Comparison of ENCODE assay signal across 23 cellular contexts in the genomic region with DNA sequence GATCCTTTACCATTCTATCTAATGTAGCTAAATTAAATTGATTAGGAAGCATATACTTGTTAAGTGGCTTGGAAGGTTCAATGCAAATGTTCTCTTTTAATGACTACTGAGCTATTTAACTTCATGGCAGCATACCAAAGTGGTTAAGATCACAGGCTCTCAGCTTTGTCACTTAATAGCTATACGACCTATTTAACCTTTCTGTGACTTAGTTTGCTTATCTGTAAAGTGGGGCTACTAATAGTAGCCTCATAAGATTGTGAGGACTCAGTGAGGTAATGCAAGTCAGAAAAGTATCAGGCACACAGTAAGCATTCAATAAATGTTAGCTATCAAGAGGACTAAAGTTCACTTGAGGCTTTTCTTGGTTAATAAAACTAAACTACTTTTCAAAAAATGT. TPM values are rescaled to one million over a fixed set of nuclear protein-coding genes. Genes with fewer than 3 reads are reported as not detected.
DNase-seq lines count a peak whose midpoint lies in the region; ATAC-seq, FAIRE-seq and TF ChIP-seq lines count a peak whose summit lies in the region.
"Had no signal": no experiment of that assay in that cellular context is flagged by ENCODE, and none has a peak within 500 bp of the region (broad histone marks: within the 10 kb centered on the region; RNA-seq: fewer than 3 reads in every experiment).

No MANE protein-coding gene starts in this region.

- H3K23ac ChIP-seq in IMR-90 (ENCODE audit: low read depth, low read length): peak overlapping the region; percentile 2; the same call in 1 of the 2 replicates

- H3K27ac ChIP-seq in IMR-90 (ENCODE audit: insufficient read depth, low read length) (no peak overlapping the region), GM12878 (ENCODE audit: control insufficient read depth, insufficient read depth) (no peak overlapping the region), osteoblast (ENCODE audit: low read depth, low read length) (peak overlapping the region; percentile 25), uterus (no peak overlapping the region)

- H4K91ac ChIP-seq in IMR-90 (ENCODE audit: insufficient read depth, low read depth, low read length): no peak overlapping the region

- POLR2A ChIA-PET in IMR-90 (lab: Charles Lee; ENCODE audit: unreplicated experiment): no interaction called here
- POLR2A ChIA-PET in GM12878 (lab: Charles Lee): interaction anchor here (0.9 to 1.0 kb wide), 2 partner anchors 57 to 126 kb away, joined by 3 read pairs; no protein-coding TSS in a partner anchor

- H4K8ac ChIP-seq in IMR-90 (ENCODE audit: low read depth in 2 of 2, low read length in 2 of 2): no peak overlapping the region

- H3K4me1 ChIP-seq in IMR-90 (ENCODE audit: control insufficient read depth, insufficient read depth, low read length) (peaks cover 3% of the 10 kb centered on the region), GM12878 (ENCODE audit: control insufficient read depth, insufficient read depth, low read length) (peaks cover under 1% of the 10 kb centered on the region), osteoblast (ENCODE audit: insufficient read depth, low read length) (peaks cover 27% of the 10 kb centered on the region), uterus (no peaks in the 10 kb centered on the region)

- H3K36me3 ChIP-seq in IMR-90 (ENCODE audit: control insufficient read depth, insufficient read depth, low read length): no peaks in the 10 kb centered on the region; the same call in 1 of the 2 replicates
- H3K36me3 ChIP-seq in GM12878 (ENCODE audit: control insufficient read depth in 2 of 2, insufficient read depth in 2 of 2, low read length in 1 of 2): peaks cover 2 to 12% of the 10 kb centered on the region in 2 experiments; a peak in 3 of 4 replicates
- peaks cover 12% of the 10 kb centered on the region for H3K36me3 ChIP-seq in osteoblast (ENCODE audit: insufficient read depth, low read length)
- no peaks in the 10 kb centered on the region for H3K36me3 ChIP-seq in uterus

- H2BK15ac ChIP-seq in IMR-90 (ENCODE audit: low read depth, low read length): no peak overlapping the region

- no peaks in the 10 kb centered on the region for H3K9me3 ChIP-seq in IMR-90 (ENCODE audit: control insufficient read depth, insufficient read depth, low read length)
- H3K9me3 ChIP-seq in GM12878 (replicated peaks; ENCODE audit: control insufficient read depth, insufficient read depth, low read length): no peaks in the 10 kb centered on the region
- H3K9me3 ChIP-seq in osteoblast (ENCODE audit: low read depth, low read length): no peaks in the 10 kb centered on the region
- H3K9me3 ChIP-seq in uterus: no peaks in the 10 kb centered on the region
- H3K9me3 ChIP-seq: HAP-1 had no signal

- H2BK120ac ChIP-seq in IMR-90 (ENCODE audit: low read depth, low read length): no peak overlapping the region

- peaks cover 41 to 67% of the 10 kb centered on the region in 2 experiments for H3K79me1 ChIP-seq in IMR-90 (ENCODE audit: low read depth in 1 of 2, low read length in 2 of 2)

- no peak for ATAC-seq in IMR-90 (ENCODE audit: low read depth)
- ATAC-seq in GM12878: no peak

- RAD21 ChIA-PET in GM12878 (lab: Charles Lee; ENCODE audit: unreplicated experiment): interaction anchor here (0.8 to 4.5 kb wide), 11 partner anchors 8 to 182 kb away, joined by 3 to 24 read pairs (median 7); no protein-coding TSS in a partner anchor

- H3K4me2 ChIP-seq in IMR-90 (ENCODE audit: low read depth, low read length) (no peak overlapping the region), GM12878 (ENCODE audit: control insufficient read depth, insufficient read depth) (no peak overlapping the region), osteoblast (ENCODE audit: insufficient read depth, low read length) (no peak overlapping the region)

- intact Hi-C loops in IMR-90 (cut with micrococcal nuclease): loop anchor here (5.0 kb wide), 1 partner anchor 122 kb away; no protein-coding TSS in a partner anchor
- intact Hi-C loops in GM12878 (cut with micrococcal nuclease; ENCODE audit: unreplicated experiment): no loop called here
- intact Hi-C loops in uterus (cut with DNase I; ENCODE audit: low total_unique reads): no loop called here

- BruUV-seq in IMR-90 (replicated peaks; lab: Mats Ljungman, UMichigan) (no TSS peak), GM12878 (replicated peaks; lab: Mats Ljungman, UMichigan) (no TSS peak)

- no peaks in the 10 kb centered on the region for H3K27me3 ChIP-seq in IMR-90 (ENCODE audit: control insufficient read depth, insufficient read depth, low read length)
- H3K27me3 ChIP-seq in GM12878 (replicated peaks in 1 of 2; ENCODE audit: control insufficient read depth in 2 of 2, insufficient read depth in 2 of 2, low read length in 1 of 2): no peaks in the 10 kb centered on the region
- no peaks in the 10 kb centered on the region for H3K27me3 ChIP-seq in osteoblast (ENCODE audit: insufficient read depth, low read length)
- no peaks in the 10 kb centered on the region for H3K27me3 ChIP-seq in uterus

- H3K9ac ChIP-seq in IMR-90 (ENCODE audit: low read depth, low read length) (no peak overlapping the region), GM12878 (ENCODE audit: control insufficient read depth, insufficient read depth, low read length) (no peak overlapping the region)

- TF ChIP-seq CTCF in IMR-90 (conservative IDR thresholded peaks at IDR 0.05; ENCODE audit: low read depth, low read length): no peak
- no peak for TF ChIP-seq CTCF in GM12878 (IDR thresholded peaks at IDR 0.05 in 2 of 3, conservative IDR thresholded peaks at IDR 0.05 in 1 of 3; ENCODE audit: control insufficient read depth in 2 of 3, extremely low read depth in 1 of 3, insufficient read depth in 1 of 3, low read depth in 3 of 3, low read length in 3 of 3)
- TF ChIP-seq CTCF in osteoblast (IDR thresholded peaks at IDR 0.05; ENCODE audit: extremely low read depth, low read depth, low read length): no peak
- TF ChIP-seq CTCF in uterus (IDR thresholded peaks at IDR 0.05): no peak

- H3K14ac ChIP-seq in IMR-90 (replicated peaks; ENCODE audit: low read depth, low read length): no peak overlapping the region

- dilution Hi-C loops in IMR-90 (cut with HindIII; ENCODE audit: low sequenced_read_pairs, unreplicated experiment): no loop called here

- no peak overlapping the region for H3K4me3 ChIP-seq in IMR-90 (ENCODE audit: insufficient read depth, low read depth, low read length)
- no peak overlapping the region for H3K4me3 ChIP-seq in GM12878
- H3K4me3 ChIP-seq in osteoblast (ENCODE audit: insufficient read depth, low read length): no peak overlapping the region
- H3K4me3 ChIP-seq in uterus: no peak overlapping the region
- H3K4me3 ChIP-seq: HAP-1 had no signal

- H2BK20ac ChIP-seq in IMR-90 (ENCODE audit: low read depth, low read length): no peak overlapping the region

- H2AK5ac ChIP-seq in IMR-90 (ENCODE audit: low read depth, low read length): no peak overlapping the region

- H2BK5ac ChIP-seq in IMR-90 (ENCODE audit: low read depth, low read length, poor library complexity, severe bottlenecking): no peak overlapping the region

- no peak overlapping the region for H3K56ac ChIP-seq in IMR-90 (ENCODE audit: extremely low read depth, insufficient read depth, low read length)

- H2AFZ ChIP-seq in IMR-90 (replicated peaks; ENCODE audit: low read length, poor library complexity) (no peak overlapping the region), GM12878 (ENCODE audit: control insufficient read depth, low read depth, low read length) (no peak overlapping the region), osteoblast (ENCODE audit: low read length) (no peak overlapping the region)

- SMC1A ChIA-PET in GM12878 (lab: Charles Lee; ENCODE audit: uncharacterized antibody, unreplicated experiment): interaction anchor here (0.6 to 4.7 kb wide), 17 partner anchors 11 to 414 kb away, joined by 3 to 23 read pairs (median 3); a partner anchor contains a TSS

- in situ Hi-C loops in IMR-90 (cut with MboI; ENCODE audit: low sequenced_read_pairs) (no loop called here), GM12878 (cut with MboI) (no loop called here)

- H3K18ac ChIP-seq in IMR-90 (ENCODE audit: low read depth, low read length): no peak overlapping the region

- TF ChIP-seq RAD21 in IMR-90 (IDR thresholded peaks at IDR 0.05; ENCODE audit: low read length) (no peak), GM12878 (IDR thresholded peaks at IDR 0.05; ENCODE audit: insufficient read depth, low read depth, low read length) (no peak)

- no peak overlapping the region for H4K5ac ChIP-seq in IMR-90 (ENCODE audit: low read depth, low read length)

- no peaks in the 10 kb centered on the region for H3K9me1 ChIP-seq in IMR-90 (ENCODE audit: insufficient read depth, low read length)

- CTCF ChIA-PET in IMR-90 (lab: Yijun Ruan, JAX): interaction anchor here (1.1 to 1.9 kb wide), 2 partner anchors 11 to 182 kb away, joined by 3 to 7 read pairs; no protein-coding TSS in a partner anchor
- CTCF ChIA-PET in GM12878 (lab: Yijun Ruan, JAX): interaction anchor here (0.7 to 5.4 kb wide), 8 partner anchors 10 to 726 kb away, joined by 3 to 63 read pairs (median 6); a partner anchor contains a TSS

- H3K4ac ChIP-seq in IMR-90 (ENCODE audit: low read depth, low read length): no peak overlapping the region

- WGBS in IMR-90 (ENCODE audit: extremely low coverage in 2 of 2, insufficient read length in 1 of 2), 2 experiments: no CpG with 5 or more reads among the region's 1 CpG
- WGBS in GM12878 (ENCODE audit: insufficient coverage, insufficient replicate concordance, low lambda C conversion rate, missing lambda C conversion rate): 95% methylated on average over 1 of the region's 1 CpG

- no peak for TF ChIP-seq EP300 in GM12878 (IDR thresholded peaks at IDR 0.05; ENCODE audit: borderline replicate concordance in 1 of 2, control insufficient read depth in 1 of 2, low read depth in 2 of 2, low read length in 2 of 2)

- H4K20me1 ChIP-seq in IMR-90 (ENCODE audit: insufficient read depth, low read length) (no peaks in the 10 kb centered on the region), GM12878 (ENCODE audit: control insufficient read depth, insufficient read depth) (no peaks in the 10 kb centered on the region), osteoblast (ENCODE audit: insufficient read depth, low read length) (no peaks in the 10 kb centered on the region)

- peaks cover 22% of the 10 kb centered on the region for H3K79me2 ChIP-seq in GM12878 (ENCODE audit: control insufficient read depth, insufficient read depth, low read length)
- H3K79me2 ChIP-seq in osteoblast (ENCODE audit: insufficient read depth, low read length): peaks cover 56% of the 10 kb centered on the region

- FAIRE-seq in GM12892 (lab: Jason Lieb, UNC) (peak; percentile 56), GM12878 (lab: Jason Lieb, UNC) (no peak)
- FAIRE-seq: GM12891, GM19239, H54 had no signal

- no peak overlapping the region for H2AK9ac ChIP-seq in IMR-90 (replicated peaks; ENCODE audit: low read depth, low read length, poor library complexity)

- DNase-seq in GM12892 (ENCODE audit: insufficient read length) (no peak), IMR-90 (no peak), GM12878 (ENCODE audit: low read depth, low spot score) (no peak), osteoblast (ENCODE audit: insufficient read length, low spot score, missing footprints) (no peak), HuH-7 (ENCODE audit: low spot score) (no peak), NCI-H146 treated with DMSO at 0.1 percent for 48 hours (lab: John Stamatoyannopoulos, UW; ENCODE audit: unreplicated experiment) (no peak), uterus (no peak), NCI-H2107 (lab: John Stamatoyannopoulos, UW) (no peak)
- DNase-seq: C1 segment of cervical spinal cord; Calu3; CD4-positive, alpha-beta memory T cell; COR-L47; EL; GDM1; GOT3; HFFc6 had no signal

- no peak for TF ChIP-seq POLR2A in GM12892 (IDR thresholded peaks at IDR 0.05; ENCODE audit: low read depth, low read length)
- TF ChIP-seq POLR2A in IMR-90 (IDR thresholded peaks at IDR 0.05; ENCODE audit: low read depth, low read length): no peak
- TF ChIP-seq POLR2A in GM12878 (IDR thresholded peaks at IDR 0.05; ENCODE audit: low read depth, low read length): no peak
- no peak for TF ChIP-seq POLR2A in uterus (IDR thresholded peaks at IDR 0.05)

RNA-seq across cellular contexts. Expression of a gene that starts 4.3 kb away (rescaled TPM):
- 13.2 TPM for polyA plus RNA-seq in GM12892 (2012; ENCODE audit: missing spikeins)
- total RNA-seq in IMR-90 (2012; rRNA removed) (9.9 and 13.3 TPM in 2 replicates), GM12878 (2014; rRNA removed) (18.1 and 21.1 TPM in 2 replicates), GM12878 (2014; rRNA removed; fragmentation: Illumina TruSeq; extraction: Trizol) (18.2 and 19.0 TPM in 2 replicates), GM12878 (2021) (20.7 and 23.7 TPM in 2 replicates), osteoblast (1.1 and 1.5 TPM in 2 replicates), uterus (1 to 10 TPM in 1 of 4 donors, not detected in 3; 8.8 TPM)
- polyA plus RNA-seq in IMR-90 (2012; rRNA removed) (6.3 and 6.4 TPM in 2 replicates), GM12878 (2011; rRNA removed) (14.9 and 20.8 TPM in 2 replicates), GM12878 (2014; fragmentation: Illumina TruSeq; extraction: Trizol) (30.6 and 38.3 TPM in 2 replicates), GM12878 (2014; fragmentation: Nextera tagmentation; extraction: Ambion mirVana) (10 to 100 TPM; 10.5 to 19.7 TPM), GM12878 (2014; rRNA removed) (13.7 and 14.5 TPM in 2 replicates), GM12878 (2016; fragmentation: Nextera tagmentation; extraction: Ambion mirVana) (10 to 100 TPM; 27.4 to 37.4 TPM)
- 0.43 and 0.55 TPM in 2 replicates for polyA plus RNA-seq in IMR-90 (2012; cell fraction: cytosol; rRNA removed)
- 0.50 and 2.0 TPM in 2 replicates for polyA plus RNA-seq in IMR-90 (2012; cell fraction: nucleus; rRNA removed; ENCODE audit: low replicate concordance)
- total RNA-seq in GM12878 (2013; cell fraction: nucleolus; rRNA removed): 21.8 and 25.7 TPM in 2 replicates
- 6.5 TPM for polyA plus RNA-seq in GM12878 (2011; ENCODE audit: low read depth)
- 5.2 and 5.7 TPM in 2 replicates for polyA plus RNA-seq in GM12878 (2011; cell fraction: cytosol; rRNA removed)
- 5.7 and 6.7 TPM in 2 replicates for polyA plus RNA-seq in GM12878 (2011; cell fraction: nucleus; rRNA removed)
- polyA plus RNA-seq in GM12878 (2012): 7.9 and 8.2 TPM in 2 replicates
- polyA minus RNA-seq in GM12878 (2011; rRNA and poly(A)+ RNA removed): 10.6 and 14.6 TPM in 2 replicates
- polyA minus RNA-seq in GM12878 (2011; cell fraction: cytosol; rRNA and poly(A)+ RNA removed): 4.5 and 7.5 TPM in 2 replicates
- 14.0 and 18.1 TPM in 2 replicates for polyA minus RNA-seq in GM12878 (2011; cell fraction: nucleus; rRNA and poly(A)+ RNA removed)

RNA-seq across cellular contexts. Expression of a gene that starts 24.1 kb away (rescaled TPM):
- polyA plus RNA-seq in GM12892 (2012; ENCODE audit: missing spikeins): 15.1 TPM
- 0.83 and 1.1 TPM in 2 replicates for total RNA-seq in IMR-90 (2012; rRNA removed)
- 0.39 and 0.48 TPM in 2 replicates for polyA plus RNA-seq in IMR-90 (2012; rRNA removed)
- polyA plus RNA-seq in IMR-90 (2012; cell fraction: cytosol; rRNA removed): 0.05 and 0.30 TPM in 2 replicates
- polyA plus RNA-seq in IMR-90 (2012; cell fraction: nucleus; rRNA removed; ENCODE audit: low replicate concordance): 0.08 and 1.6 TPM in 2 replicates
- total RNA-seq in GM12878 (2013; cell fraction: nucleolus; rRNA removed): not detected in 2 replicates
- 7.7 and 10.6 TPM in 2 replicates for total RNA-seq in GM12878 (2014; rRNA removed)
- total RNA-seq in GM12878 (2014; rRNA removed; fragmentation: Illumina TruSeq; extraction: Trizol): 8.2 and 9.5 TPM in 2 replicates
- total RNA-seq in GM12878 (2021): 6.1 and 6.6 TPM in 2 replicates
- 4.5 TPM for polyA plus RNA-seq in GM12878 (2011; ENCODE audit: low read depth)
- polyA plus RNA-seq in GM12878 (2011; rRNA removed): 0.10 TPM in 1 of 2 replicates, not detected in the other
- polyA plus RNA-seq in GM12878 (2011; cell fraction: cytosol; rRNA removed): not detected in 2 replicates
- not detected in 2 replicates for polyA plus RNA-seq in GM12878 (2011; cell fraction: nucleus; rRNA removed)
- polyA plus RNA-seq in GM12878 (2012): 4.3 and 5.9 TPM in 2 replicates
- 8.3 and 14.3 TPM in 2 replicates for polyA plus RNA-seq in GM12878 (2014; fragmentation: Illumina TruSeq; extraction: Trizol)
- 1 to 10 TPM; 5.7 to 8.7 TPM for polyA plus RNA-seq in GM12878 (2014; fragmentation: Nextera tagmentation; extraction: Ambion mirVana)
- polyA plus RNA-seq in GM12878 (2014; rRNA removed): 5.6 and 7.2 TPM in 2 replicates
- 1 to 10 TPM; 3.2 to 3.8 TPM for polyA plus RNA-seq in GM12878 (2016; fragmentation: Nextera tagmentation; extraction: Ambion mirVana)
- polyA minus RNA-seq in GM12878 (2011; rRNA and poly(A)+ RNA removed): not detected in 2 replicates
- not detected in 2 replicates for polyA minus RNA-seq in GM12878 (2011; cell fraction: cytosol; rRNA and poly(A)+ RNA removed)
- not detected in 2 replicates for polyA minus RNA-seq in GM12878 (2011; cell fraction: nucleus; rRNA and poly(A)+ RNA removed)
- total RNA-seq in osteoblast: not detected in 2 replicates
- under 1 TPM in 1 of 4 donors, not detected in 3; 0.41 TPM for total RNA-seq in uterus
- total RNA-seq: A172 had no signal
- polyA plus RNA-seq: CD4-positive, alpha-beta memory T cell had no signal

RNA-seq across cellular contexts. Expression of a gene that starts 39.3 kb away (rescaled TPM):
- polyA plus RNA-seq in GM12892 (2012; ENCODE audit: missing spikeins): 0.68 TPM
- total RNA-seq in IMR-90 (2012; rRNA removed) (not detected in 2 replicates), GM12878 (2014; rRNA removed) (0.34 and 0.38 TPM in 2 replicates), GM12878 (2014; rRNA removed; fragmentation: Illumina TruSeq; extraction: Trizol) (0.18 TPM in 1 of 2 replicates, not detected in the other), GM12878 (2021) (0.85 TPM in 1 of 2 replicates, not detected in the other), osteoblast (not detected in 2 replicates), uterus (not detected)
- polyA plus RNA-seq in IMR-90 (2012; rRNA removed) (not detected in 2 replicates), GM12878 (2011; rRNA removed) (1.6 and 2.7 TPM in 2 replicates), GM12878 (2014; fragmentation: Illumina TruSeq; extraction: Trizol) (0.04 and 0.10 TPM in 2 replicates), GM12878 (2014; fragmentation: Nextera tagmentation; extraction: Ambion mirVana) (1 to 10 TPM in 1 of 2 experiments, under 1 TPM in 1; 0.31 to 2.6 TPM), GM12878 (2014; rRNA removed) (0.15 and 0.51 TPM in 2 replicates), GM12878 (2016; fragmentation: Nextera tagmentation; extraction: Ambion mirVana) (under 1 TPM; 0.11 to 0.13 TPM)
- not detected in 2 replicates for polyA plus RNA-seq in IMR-90 (2012; cell fraction: cytosol; rRNA removed)
- not detected in 2 replicates for polyA plus RNA-seq in IMR-90 (2012; cell fraction: nucleus; rRNA removed; ENCODE audit: low replicate concordance)
- 2.0 and 2.3 TPM in 2 replicates for total RNA-seq in GM12878 (2013; cell fraction: nucleolus; rRNA removed)
- polyA plus RNA-seq in GM12878 (2011; ENCODE audit: low read depth): 0.21 TPM
- polyA plus RNA-seq in GM12878 (2011; cell fraction: cytosol; rRNA removed): 0.13 and 0.17 TPM in 2 replicates
- 1.3 and 1.4 TPM in 2 replicates for polyA plus RNA-seq in GM12878 (2011; cell fraction: nucleus; rRNA removed)
- polyA plus RNA-seq in GM12878 (2012): 6.4 and 12.9 TPM in 2 replicates
- 0.29 and 1.1 TPM in 2 replicates for polyA minus RNA-seq in GM12878 (2011; rRNA and poly(A)+ RNA removed)
- polyA minus RNA-seq in GM12878 (2011; cell fraction: cytosol; rRNA and poly(A)+ RNA removed): 5.4 TPM in 1 of 2 replicates, not detected in the other
- 0.73 TPM in 1 of 2 replicates, not detected in the other for polyA minus RNA-seq in GM12878 (2011; cell fraction: nucleus; rRNA and poly(A)+ RNA removed)
- total RNA-seq: A172; A673; CD4-positive, alpha-beta memory T cell; HFFc6 had no signal
- polyA plus RNA-seq: BJ; CD4-positive, alpha-beta memory T cell had no signal
